Comparison of ENCODE assay signal across 3 cellular contexts in the genomic region with DNA sequence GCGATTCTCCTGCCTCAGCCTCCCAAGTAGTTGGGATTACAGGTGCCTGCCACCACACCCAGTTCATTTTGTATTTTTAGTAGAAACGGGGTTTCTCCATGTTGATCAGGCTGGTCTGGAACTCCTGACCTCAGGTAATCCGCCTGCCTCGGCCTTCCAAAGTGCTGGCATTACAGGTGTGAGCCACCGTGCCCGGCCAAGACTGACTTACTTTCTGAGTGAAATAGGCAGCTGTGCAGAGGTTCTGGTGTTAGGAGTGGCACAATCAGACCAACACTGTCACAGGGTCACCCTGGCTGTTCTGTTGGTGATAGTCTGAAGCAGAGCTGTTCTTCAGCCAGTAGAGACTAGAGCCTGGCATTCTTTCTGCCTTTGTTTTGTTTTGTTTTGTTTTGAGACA.
DNase-seq lines count a peak whose midpoint lies in the region; TF ChIP-seq lines count a peak whose summit lies in the region.
"Not testable (repeated sequence)": the region's sequence is repeated elsewhere in the genome, so short reads cannot be mapped to it uniquely, and the experiment has no call there.

No MANE protein-coding gene starts in this region.

- not testable (repeated sequence) for H3K27ac Mint-ChIP-seq in chondrocyte (ENCODE audit: unreplicated experiment)

- H3K9me3 Mint-ChIP-seq in chondrocyte (ENCODE audit: low read depth): not testable (repeated sequence)

- intact Hi-C loops in posterior vena cava (cut with DNase I): not testable (repeated sequence)

- not testable (repeated sequence) for H3K27me3 Mint-ChIP-seq in chondrocyte (ENCODE audit: low read depth)

- DNase-seq in chondrocyte (ENCODE audit: low spot score) (peak; percentile 55), mesenteric fat pad (ENCODE audit: low spot score) (peak; percentile 89), posterior vena cava (ENCODE audit: low spot score) (peak; percentile 19)

- not testable (repeated sequence) for H3K4me3 Mint-ChIP-seq in chondrocyte (ENCODE audit: unreplicated experiment)

- not testable (repeated sequence) for H3K4me1 Mint-ChIP-seq in chondrocyte (ENCODE audit: low read depth)

- H3K36me3 Mint-ChIP-seq in chondrocyte (ENCODE audit: low read depth): not testable (repeated sequence)

- TF ChIP-seq CTCF in chondrocyte (IDR thresholded peaks at IDR 0.05): not testable (repeated sequence)

Comparison
In these comparisons a context has a peak if more than half of its experiments do, and no peak if none do; other contexts are left out.
1. DNase-seq: peak in every context shown above with its lines; median percentile 89 in mesenteric fat pad; 55 in chondrocyte; 19 in posterior vena cava.